In genomic region chr7:42914009-42914725, GRCh38 we compare ENCODE assay signal across 10 cellular contexts. TPM values are rescaled to one million over a fixed set of nuclear protein-coding genes. Genes with fewer than 3 reads are reported as not detected.
DNase-seq lines count a peak whose midpoint lies in the region; ATAC-seq and TF ChIP-seq lines count a peak whose summit lies in the region.
"Had no signal": no experiment of that assay in that cellular context is flagged by ENCODE, and none has a peak within 500 bp of the region (broad histone marks: within the 10 kb centered on the region; RNA-seq: fewer than 3 reads in every experiment).

No MANE protein-coding gene starts in this region.

- TF ChIP-seq CTCF in hepatocyte (IDR thresholded peaks at IDR 0.05; ENCODE audit: poor library complexity) (no peak), upper lobe of right lung (IDR thresholded peaks at IDR 0.05) (no peak)

- H3K79me2 ChIP-seq in hepatocyte, result peaks cover 18% of the 10 kb centered on the region

- intact Hi-C loops in activated naive CD4-positive, alpha-beta T cell treated with anti-CD3 and anti-CD28 coated beads for 36 hours (cut with micrococcal nuclease), result loop anchor here (1.0 to 10.0 kb wide), 6 partner anchors 12 to 1971 kb away; partner anchors contain the start of gene PURB
- intact Hi-C loops in activated T-helper 1 cell treated with anti-CD3 and anti-CD28 coated beads, Interleukin-12 subunit alpha, Interleukin-12 subunit beta, Interleukin-2, Interleukin-4 antibody, amounts not matched to agents 30 ng/mL and 10 ng/mL and 1 ng/mL, durations not matched to agents 14 hours and 24 hours and 36 hours (cut with micrococcal nuclease), result loop anchor here (5.0 kb wide), 1 partner anchor 1032 kb away; no protein-coding TSS in a partner anchor
- intact Hi-C loops in upper lobe of right lung (cut with DNase I), result no loop called here

- H3K4me3 ChIP-seq in hepatocyte (no peak overlapping the region), upper lobe of right lung (no peak overlapping the region)
- H3K4me3 ChIP-seq: vagina had no signal

- ATAC-seq in upper lobe of right lung, result no peak
- ATAC-seq in HG03469 (IDR thresholded peaks at IDR 0.05; ENCODE audit: unreplicated experiment), result no peak

- no peak overlapping the region for H2AFZ ChIP-seq in hepatocyte

- peak overlapping the region; percentile 63 for H3K27ac ChIP-seq in hepatocyte
- peak overlapping the region; percentile 52 for H3K27ac ChIP-seq in upper lobe of right lung
- H3K27ac ChIP-seq: vagina had no signal

- no peaks in the 10 kb centered on the region for H3K9me2 ChIP-seq in hepatocyte (replicated peaks; ENCODE audit: insufficient read depth)

- H3K9me3 ChIP-seq in hepatocyte (ENCODE audit: low read depth) (no peaks in the 10 kb centered on the region), upper lobe of right lung (no peaks in the 10 kb centered on the region)
- H3K9me3 ChIP-seq: vagina had no signal

- H3K27me3 Mint-ChIP-seq in activated naive CD4-positive, alpha-beta T cell treated with anti-CD3 and anti-CD28 coated beads for 36 hours (ENCODE audit: low read depth), result no peaks in the 10 kb centered on the region
- no peaks in the 10 kb centered on the region for H3K27me3 Mint-ChIP-seq in activated T-helper 1 cell treated with anti-CD3 and anti-CD28 coated beads, Interleukin-12 subunit alpha, Interleukin-12 subunit beta, Interleukin-2, Interleukin-4 antibody, amounts not matched to agents 30 ng/mL and 10 ng/mL and 1 ng/mL, durations not matched to agents 14 hours and 24 hours and 36 hours (ENCODE audit: insufficient read depth)

- peak; percentile 32 for DNase-seq in activated naive CD4-positive, alpha-beta T cell treated with anti-CD3 and anti-CD28 coated beads for 36 hours
- DNase-seq in activated naive CD4-positive, alpha-beta T cell (lab: John Stamatoyannopoulos, UW), result no peak
- DNase-seq in activated T-helper 1 cell treated with anti-CD3 and anti-CD28 coated beads, Interleukin-12 subunit alpha, Interleukin-12 subunit beta, Interleukin-2, Interleukin-4 antibody, amounts not matched to agents 30 ng/mL and 10 ng/mL and 1 ng/mL, durations not matched to agents 14 hours and 24 hours and 36 hours (ENCODE audit: low spot score), result no peak
- peak; percentile 19 for DNase-seq in hepatocyte (ENCODE audit: low spot score)
- DNase-seq in upper lobe of right lung, result no peak
- no peak for DNase-seq in NCI-H82 (lab: John Stamatoyannopoulos, UW)
- DNase-seq in SIG-M5 (lab: John Stamatoyannopoulos, UW), result no peak
- DNase-seq: AML-193 had no signal

- CTCF ChIA-PET in activated naive CD4-positive, alpha-beta T cell treated with anti-CD3 and anti-CD28 coated beads for 36 hours (lab: Charles Lee), result interaction anchor here (1.4 kb wide), 1 partner anchor 13 kb away, joined by 6 read pairs; no protein-coding TSS in a partner anchor

- 66% methylated on average over 10 of the region's 10 CpGs for WGBS in hepatocyte (ENCODE audit: low lambda C conversion rate, missing lambda C conversion rate)

- H3K4me1 Mint-ChIP-seq in activated naive CD4-positive, alpha-beta T cell treated with anti-CD3 and anti-CD28 coated beads for 36 hours (ENCODE audit: low read depth), result peaks cover 54% of the 10 kb centered on the region
- H3K4me1 Mint-ChIP-seq in activated T-helper 1 cell treated with anti-CD3 and anti-CD28 coated beads, Interleukin-12 subunit alpha, Interleukin-12 subunit beta, Interleukin-2, Interleukin-4 antibody, amounts not matched to agents 30 ng/mL and 10 ng/mL and 1 ng/mL, durations not matched to agents 14 hours and 24 hours and 36 hours (ENCODE audit: low read depth), result peaks cover 67% of the 10 kb centered on the region

- H3K9me3 Mint-ChIP-seq in activated naive CD4-positive, alpha-beta T cell treated with anti-CD3 and anti-CD28 coated beads for 36 hours, result no peaks in the 10 kb centered on the region
- no peaks in the 10 kb centered on the region for H3K9me3 Mint-ChIP-seq in activated T-helper 1 cell treated with anti-CD3 and anti-CD28 coated beads, Interleukin-12 subunit alpha, Interleukin-12 subunit beta, Interleukin-2, Interleukin-4 antibody, amounts not matched to agents 30 ng/mL and 10 ng/mL and 1 ng/mL, durations not matched to agents 14 hours and 24 hours and 36 hours

- H3K36me3 Mint-ChIP-seq in activated naive CD4-positive, alpha-beta T cell treated with anti-CD3 and anti-CD28 coated beads for 36 hours (ENCODE audit: low read depth), result peaks cover 45% of the 10 kb centered on the region
- peaks cover 42% of the 10 kb centered on the region for H3K36me3 Mint-ChIP-seq in activated T-helper 1 cell treated with anti-CD3 and anti-CD28 coated beads, Interleukin-12 subunit alpha, Interleukin-12 subunit beta, Interleukin-2, Interleukin-4 antibody, amounts not matched to agents 30 ng/mL and 10 ng/mL and 1 ng/mL, durations not matched to agents 14 hours and 24 hours and 36 hours (ENCODE audit: low read depth)

- H3K4me3 Mint-ChIP-seq in activated naive CD4-positive, alpha-beta T cell treated with anti-CD3 and anti-CD28 coated beads for 36 hours, result no peak overlapping the region
- H3K4me3 Mint-ChIP-seq in activated T-helper 1 cell treated with anti-CD3 and anti-CD28 coated beads, Interleukin-12 subunit alpha, Interleukin-12 subunit beta, Interleukin-2, Interleukin-4 antibody, amounts not matched to agents 30 ng/mL and 10 ng/mL and 1 ng/mL, durations not matched to agents 14 hours and 24 hours and 36 hours, result peak overlapping the region; percentile 58

- H3K27me3 ChIP-seq in hepatocyte (no peaks in the 10 kb centered on the region), upper lobe of right lung (no peaks in the 10 kb centered on the region)
- H3K27me3 ChIP-seq: vagina had no signal

- H3K27ac Mint-ChIP-seq in activated naive CD4-positive, alpha-beta T cell treated with anti-CD3 and anti-CD28 coated beads for 36 hours, result peak overlapping the region; percentile 90
- peak overlapping the region; percentile 85 for H3K27ac Mint-ChIP-seq in activated T-helper 1 cell treated with anti-CD3 and anti-CD28 coated beads, Interleukin-12 subunit alpha, Interleukin-12 subunit beta, Interleukin-2, Interleukin-4 antibody, amounts not matched to agents 30 ng/mL and 10 ng/mL and 1 ng/mL, durations not matched to agents 14 hours and 24 hours and 36 hours

- peaks cover 14% of the 10 kb centered on the region for H3K4me1 ChIP-seq in hepatocyte (ENCODE audit: insufficient read depth)
- peaks cover 22% of the 10 kb centered on the region for H3K4me1 ChIP-seq in upper lobe of right lung

- no peaks in the 10 kb centered on the region for H4K20me1 ChIP-seq in hepatocyte (ENCODE audit: insufficient read depth, poor library complexity, severe bottlenecking)

- no peaks in the 10 kb centered on the region for H3K36me3 ChIP-seq in hepatocyte (replicated peaks; ENCODE audit: insufficient read depth, low read depth)
- peaks cover 28% of the 10 kb centered on the region for H3K36me3 ChIP-seq in upper lobe of right lung

- no peak overlapping the region for H3K4me2 ChIP-seq in hepatocyte

RNA-seq across cellular contexts. Expression of gene C7orf25, which starts 2.3 kb away (rescaled TPM):
- 1 to 10 TPM in 1 of 2 experiments, under 1 TPM in 1; 0.93 to 2.0 TPM for total RNA-seq in activated naive CD4-positive, alpha-beta T cell treated with anti-CD3 and anti-CD28 coated beads for 36 hours
- 5.7 and 6.1 TPM in 2 replicates for total RNA-seq in activated T-helper 1 cell treated with anti-CD3 and anti-CD28 coated beads, Interleukin-12 subunit alpha, Interleukin-12 subunit beta, Interleukin-2, Interleukin-4 antibody, amounts not matched to agents 30 ng/mL and 10 ng/mL and 1 ng/mL, durations not matched to agents 14 hours and 24 hours and 36 hours
- total RNA-seq in hepatocyte (5.9 and 9.9 TPM in 2 replicates), upper lobe of right lung (7.4 TPM)
- polyA plus RNA-seq in hepatocyte, result 2.4 and 3.9 TPM in 2 replicates

RNA-seq across cellular contexts. Expression of gene PSMA2, which starts 17.8 kb away (rescaled TPM):
- total RNA-seq in activated naive CD4-positive, alpha-beta T cell treated with anti-CD3 and anti-CD28 coated beads for 36 hours, result 100 to 1,000 TPM; 199 to 221 TPM
- total RNA-seq in activated T-helper 1 cell treated with anti-CD3 and anti-CD28 coated beads, Interleukin-12 subunit alpha, Interleukin-12 subunit beta, Interleukin-2, Interleukin-4 antibody, amounts not matched to agents 30 ng/mL and 10 ng/mL and 1 ng/mL, durations not matched to agents 14 hours and 24 hours and 36 hours, result 187 and 194 TPM in 2 replicates
- total RNA-seq in hepatocyte (117 and 118 TPM in 2 replicates), upper lobe of right lung (55.1 TPM)
- 213 and 217 TPM in 2 replicates for polyA plus RNA-seq in hepatocyte

RNA-seq across cellular contexts. Expression of gene MRPL32, which starts 18.0 kb away (rescaled TPM):
- 10 to 100 TPM; 67.4 to 71.8 TPM for total RNA-seq in activated naive CD4-positive, alpha-beta T cell treated with anti-CD3 and anti-CD28 coated beads for 36 hours
- total RNA-seq in activated T-helper 1 cell treated with anti-CD3 and anti-CD28 coated beads, Interleukin-12 subunit alpha, Interleukin-12 subunit beta, Interleukin-2, Interleukin-4 antibody, amounts not matched to agents 30 ng/mL and 10 ng/mL and 1 ng/mL, durations not matched to agents 14 hours and 24 hours and 36 hours, result 81.5 and 82.0 TPM in 2 replicates
- total RNA-seq in hepatocyte, result 67.4 and 70.0 TPM in 2 replicates
- 59.9 and 69.2 TPM in 2 replicates for polyA plus RNA-seq in hepatocyte
- 44.8 TPM for total RNA-seq in upper lobe of right lung

Comparison
In these comparisons a context has a peak if more than half of its experiments do, and no peak if none do; other contexts are left out.
1. DNase-seq: peak in activated naive CD4-positive, alpha-beta T cell treated with anti-CD3 and anti-CD28 coated beads for 36 hours (single experiment) and hepatocyte (single experiment); none in activated naive CD4-positive, alpha-beta T cell (0 of 4), activated T-helper 1 cell treated with anti-CD3 and anti-CD28 coated beads, Interleukin-12 subunit alpha, Interleukin-12 subunit beta, Interleukin-2, Interleukin-4 antibody, amounts not matched to agents 30 ng/mL and 10 ng/mL and 1 ng/mL, durations not matched to agents 14 hours and 24 hours and 36 hours (single experiment), upper lobe of right lung (single experiment), NCI-H82 (single experiment) and SIG-M5 (single experiment).